In the genomic region with DNA sequence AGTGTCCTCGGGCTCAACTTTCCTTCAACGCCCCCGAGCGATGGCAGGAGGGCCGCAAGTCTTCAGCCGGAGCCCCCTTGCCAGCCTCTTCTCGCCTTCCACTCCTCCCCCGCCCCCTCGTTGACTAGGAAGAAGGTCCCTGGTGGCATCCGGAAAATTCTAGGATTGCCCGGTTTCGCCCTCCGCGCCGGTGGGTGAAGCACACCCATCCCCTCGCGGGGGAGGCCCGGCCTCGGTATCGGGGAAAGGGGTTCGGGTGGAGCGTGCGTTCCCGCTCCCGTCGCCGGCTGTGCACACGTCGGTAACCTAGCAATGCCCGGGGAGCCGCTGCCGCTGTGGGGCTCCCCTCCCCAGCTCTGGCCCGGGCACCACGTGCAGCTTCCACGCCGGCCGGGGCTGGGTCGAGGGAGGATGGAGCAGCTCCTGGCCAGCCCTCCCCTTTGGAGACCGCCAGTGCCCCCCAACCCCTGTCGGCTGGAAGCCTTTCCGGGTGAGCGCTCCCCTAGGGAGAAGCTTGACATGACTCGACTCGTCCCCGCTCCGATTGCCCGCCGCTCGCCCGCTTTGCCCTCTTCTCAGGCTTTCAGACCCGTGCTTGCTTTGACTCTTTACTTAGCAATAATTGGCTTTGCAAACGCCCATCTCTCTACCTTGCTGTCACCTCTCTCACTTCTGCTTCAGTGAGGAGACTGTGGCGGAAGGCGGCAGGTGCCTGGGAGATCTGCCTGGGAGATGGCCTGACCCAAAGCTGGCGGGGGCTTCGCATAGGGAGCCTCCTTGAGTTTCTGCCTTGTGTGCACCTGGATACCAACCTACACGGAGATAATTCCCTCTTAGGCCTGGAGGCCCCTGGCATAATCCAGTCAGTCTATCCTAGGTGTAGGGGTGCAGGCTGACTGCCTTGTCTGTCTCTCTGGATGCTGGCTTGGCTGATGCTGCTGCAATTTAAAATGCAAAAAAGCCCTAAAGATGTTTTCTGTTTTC, we compare ENCODE assay signal across 8 cellular contexts. TPM values are rescaled to one million over a fixed set of nuclear protein-coding genes. Genes with fewer than 3 reads are reported as not detected.
DNase-seq lines count a peak whose midpoint lies in the region; ATAC-seq, FAIRE-seq and TF ChIP-seq lines count a peak whose summit lies in the region.

No MANE protein-coding gene starts in this region.

- peaks cover 63% of the 10 kb centered on the region for H3K27me3 ChIP-seq in CD4-positive, alpha-beta T cell (ENCODE audit: control insufficient read depth, insufficient read depth, low read length)
- H3K27me3 ChIP-seq in upper lobe of right lung: peaks cover 35% of the 10 kb centered on the region

- peaks cover 68% of the 10 kb centered on the region for H3K27me3 Mint-ChIP-seq in CD4-positive, alpha-beta T cell
- peaks cover 75% of the 10 kb centered on the region for H3K27me3 Mint-ChIP-seq in dendritic cell treated with granulocyte-macrophage colony-stimulating factor and Interleukin-4, amounts not matched to agents 40 ng/mL and 50 ng/mL, for 4 days

- H3K36me3 Mint-ChIP-seq in CD4-positive, alpha-beta T cell (ENCODE audit: low read depth): no peaks in the 10 kb centered on the region
- no peaks in the 10 kb centered on the region for H3K36me3 Mint-ChIP-seq in dendritic cell treated with granulocyte-macrophage colony-stimulating factor and Interleukin-4, amounts not matched to agents 40 ng/mL and 50 ng/mL, for 4 days (ENCODE audit: low read depth)

- H3K4me3 Mint-ChIP-seq in CD4-positive, alpha-beta T cell: peak overlapping the region; percentile 44
- peak overlapping the region; percentile 47 for H3K4me3 Mint-ChIP-seq in dendritic cell treated with granulocyte-macrophage colony-stimulating factor and Interleukin-4, amounts not matched to agents 40 ng/mL and 50 ng/mL, for 4 days

- no peaks in the 10 kb centered on the region for H3K9me3 ChIP-seq in CD4-positive, alpha-beta T cell (ENCODE audit: control insufficient read depth, low read length)
- no peaks in the 10 kb centered on the region for H3K9me3 ChIP-seq in upper lobe of right lung

- H3K27ac Mint-ChIP-seq in CD4-positive, alpha-beta T cell: no peak overlapping the region
- H3K27ac Mint-ChIP-seq in dendritic cell treated with granulocyte-macrophage colony-stimulating factor and Interleukin-4, amounts not matched to agents 40 ng/mL and 50 ng/mL, for 4 days: no peak overlapping the region

- TF ChIP-seq CTCF in CD4-positive, alpha-beta T cell (IDR thresholded peaks at IDR 0.05): no peak
- TF ChIP-seq CTCF in upper lobe of right lung (IDR thresholded peaks at IDR 0.05) (no peak), D721Med (IDR thresholded peaks at IDR 0.05; ENCODE audit: insufficient read depth, missing control alignments) (no peak)

- no peak overlapping the region for H3K27ac ChIP-seq in CD4-positive, alpha-beta T cell (ENCODE audit: low read depth, low read length)
- peak overlapping the region; percentile 58 for H3K27ac ChIP-seq in upper lobe of right lung

- no peak for ATAC-seq in CD4-positive, alpha-beta T cell (ENCODE audit: poor library complexity)
- ATAC-seq in upper lobe of right lung (peak; percentile 48), GM19023 (IDR thresholded peaks at IDR 0.05; ENCODE audit: unreplicated experiment) (no peak)

- H3K9me3 Mint-ChIP-seq in CD4-positive, alpha-beta T cell: no peaks in the 10 kb centered on the region
- no peaks in the 10 kb centered on the region for H3K9me3 Mint-ChIP-seq in dendritic cell treated with granulocyte-macrophage colony-stimulating factor and Interleukin-4, amounts not matched to agents 40 ng/mL and 50 ng/mL, for 4 days

- H3K4me1 ChIP-seq in upper lobe of right lung: peaks cover 1% of the 10 kb centered on the region

- no peak for DNase-seq in CD4-positive, alpha-beta T cell
- DNase-seq in NCI-H146 treated with DMSO at 0.1 percent for 48 hours (lab: John Stamatoyannopoulos, UW; ENCODE audit: unreplicated experiment) (peak; percentile 29), midbrain (lab: John Stamatoyannopoulos, UW) (peak; percentile 25), upper lobe of right lung (no peak), NCI-H2196 (lab: John Stamatoyannopoulos, UW; ENCODE audit: unreplicated experiment) (no peak), D721Med (ENCODE audit: insufficient read length, low spot score) (no peak)

- no peaks in the 10 kb centered on the region for H3K36me3 ChIP-seq in upper lobe of right lung

- POLR2A ChIA-PET in CD4-positive, alpha-beta T cell (lab: Charles Lee): no interaction called here

- no peak for FAIRE-seq in D721Med (lab: Jason Lieb, UNC)

- CTCF ChIA-PET in CD4-positive, alpha-beta T cell (lab: Charles Lee): no interaction called here

- intact Hi-C loops in CD4-positive, alpha-beta T cell (cut with DNase I, micrococcal nuclease): loop anchor here in 1 of 2 experiments (10.0 kb wide), 1 partner anchor 201 kb away; no protein-coding TSS in a partner anchor
- intact Hi-C loops in dendritic cell treated with granulocyte-macrophage colony-stimulating factor and Interleukin-4, amounts not matched to agents 40 ng/mL and 50 ng/mL, for 4 days (cut with micrococcal nuclease): no loop called here
- intact Hi-C loops in upper lobe of right lung (cut with DNase I): no loop called here

- no peaks in the 10 kb centered on the region for H3K4me1 Mint-ChIP-seq in CD4-positive, alpha-beta T cell (ENCODE audit: low read depth)
- peaks cover 19% of the 10 kb centered on the region for H3K4me1 Mint-ChIP-seq in dendritic cell treated with granulocyte-macrophage colony-stimulating factor and Interleukin-4, amounts not matched to agents 40 ng/mL and 50 ng/mL, for 4 days (ENCODE audit: low read depth)

- peak overlapping the region; percentile 54 for H3K4me3 ChIP-seq in upper lobe of right lung

RNA-seq across cellular contexts. Expression of a gene that starts 1.4 kb away (rescaled TPM):
- total RNA-seq in CD4-positive, alpha-beta T cell: not detected
- total RNA-seq in upper lobe of right lung: 47.2 TPM

Comparison
In these comparisons a context has a peak if more than half of its experiments do, and no peak if none do; other contexts are left out.
1. DNase-seq: peak in NCI-H146 treated with DMSO at 0.1 percent for 48 hours (single experiment) and midbrain (single experiment); none in CD4-positive, alpha-beta T cell (0 of 10), upper lobe of right lung (single experiment), NCI-H2196 (single experiment) and D721Med (single experiment).
2. RNA of a gene that starts 1.4 kb away (total RNA-seq): 47.2 TPM in upper lobe of right lung (single experiment); not detected in CD4-positive, alpha-beta T cell; every median in the first group is over 10 times any median in the second.